ENCODE assay signal across 25 cellular contexts in genomic region chr13:112810608-112811007, GRCh38.
"Had no signal": no experiment of that assay in that cellular context is flagged by ENCODE, and none has a peak within 500 bp of the region (broad histone marks: within the 10 kb centered on the region; RNA-seq: fewer than 3 reads in every experiment).

No MANE protein-coding gene starts in this region.

- H3K27me3 Mint-ChIP-seq: naive thymus-derived CD4-positive, alpha-beta T cell; natural killer cell treated with Interleukin-12 subunit alpha and Interleukin-12 subunit beta and Interleukin-15 and Interleukin-18, amount 100 ng/mL, for 72 hours; progenitor cell of endocrine pancreas; stimulated activated memory B cell treated with anti-CD40 and anti-IgM and Interleukin-4, amounts not matched to agents 10 μg/mL and 1 μg/mL and 100 μg/mL, for 72 hours; stimulated activated naive CD8-positive, alpha-beta T cell treated with anti-CD3 and anti-CD28 coated beads, Interleukin-15, amount 100 ng/mL, for 72 hours; type B pancreatic cell had no signal

- H3K4me3 Mint-ChIP-seq: naive thymus-derived CD4-positive, alpha-beta T cell; natural killer cell treated with Interleukin-12 subunit alpha and Interleukin-12 subunit beta and Interleukin-15 and Interleukin-18, amount 100 ng/mL, for 72 hours; neural progenitor cell; stimulated activated memory B cell treated with anti-CD40 and anti-IgM and Interleukin-4, amounts not matched to agents 10 μg/mL and 1 μg/mL and 100 μg/mL, for 72 hours; stimulated activated naive CD8-positive, alpha-beta T cell treated with anti-CD3 and anti-CD28 coated beads, Interleukin-15, amount 100 ng/mL, for 72 hours; type B pancreatic cell had no signal

- ATAC-seq: naive thymus-derived CD4-positive, alpha-beta T cell; natural killer cell treated with Interleukin-12 subunit alpha and Interleukin-12 subunit beta and Interleukin-15 and Interleukin-18, amount 100 ng/mL, for 72 hours; psoas muscle; right cardiac atrium; right lobe of liver; stimulated activated memory B cell treated with anti-CD40 and anti-IgM and Interleukin-4, amounts not matched to agents 10 μg/mL and 1 μg/mL and 100 μg/mL, for 72 hours; stimulated activated naive CD8-positive, alpha-beta T cell treated with anti-CD3 and anti-CD28 coated beads, Interleukin-15, amount 100 ng/mL, for 72 hours; stimulated activated naive CD8-positive, alpha-beta T cell treated with anti-CD3 and anti-CD28 coated beads, Interleukin-15, Interleukin-2, amounts not matched to agents 100 U/mL and 50 U/mL, for 24 hours; upper lobe of right lung had no signal

- DNase-seq: naive thymus-derived CD4-positive, alpha-beta T cell; occipital lobe; ovary; psoas muscle; right cardiac atrium; right lobe of liver; spleen; stimulated activated CD4-positive, alpha-beta T cell treated with anti-CD3 and anti-CD28 coated beads, Interleukin-12 subunit alpha, Interleukin-12 subunit beta, amount 100 ng/mL, for 4 hours; stimulated activated CD4-positive, alpha-beta T cell treated with anti-CD3 and anti-CD28 coated beads, Interleukin-1b, Interleukin-23, amount 100 ng/mL, for 48 hours; stimulated activated CD4-positive, alpha-beta T cell treated with anti-CD3 and anti-CD28 coated beads, Interleukin-4, amount 100 ng/mL, for 1 hour; stimulated activated CD4-positive, alpha-beta T cell treated with anti-CD3 and anti-CD28 coated beads, Interleukin-4, amount 100 ng/mL, for 4 hours; stimulated activated CD8-positive, alpha-beta memory T cell treated with anti-CD3 and anti-CD28 coated beads, Interleukin-4, amount 100 ng/mL, for 48 hours; stimulated activated naive CD4-positive, alpha-beta T cell; stimulated activated naive CD8-positive, alpha-beta T cell treated with anti-CD3 and anti-CD28 coated beads, Interleukin-15, amount 100 ng/mL, for 72 hours; stimulated activated naive CD8-positive, alpha-beta T cell treated with anti-CD3 and anti-CD28 coated beads, Interleukin-15, Interleukin-2, amounts not matched to agents 100 U/mL and 50 U/mL, for 24 hours; substantia nigra; testis; transverse colon; upper lobe of right lung; uterus had no signal

- H3K9me3 Mint-ChIP-seq: natural killer cell treated with Interleukin-12 subunit alpha and Interleukin-12 subunit beta and Interleukin-15 and Interleukin-18, amount 100 ng/mL, for 72 hours; stimulated activated memory B cell treated with anti-CD40 and anti-IgM and Interleukin-4, amounts not matched to agents 10 μg/mL and 1 μg/mL and 100 μg/mL, for 72 hours; stimulated activated naive CD8-positive, alpha-beta T cell treated with anti-CD3 and anti-CD28 coated beads, Interleukin-15, amount 100 ng/mL, for 72 hours; type B pancreatic cell had no signal

- H3K4me1 Mint-ChIP-seq: neural progenitor cell; stimulated activated naive CD8-positive, alpha-beta T cell treated with anti-CD3 and anti-CD28 coated beads, Interleukin-15, amount 100 ng/mL, for 72 hours had no signal

- H3K36me3 Mint-ChIP-seq: natural killer cell treated with Interleukin-12 subunit alpha and Interleukin-12 subunit beta and Interleukin-15 and Interleukin-18, amount 100 ng/mL, for 72 hours had no signal

- H3K27ac Mint-ChIP-seq: natural killer cell treated with Interleukin-12 subunit alpha and Interleukin-12 subunit beta and Interleukin-15 and Interleukin-18, amount 100 ng/mL, for 72 hours; neural progenitor cell; progenitor cell of endocrine pancreas; stimulated activated memory B cell treated with anti-CD40 and anti-IgM and Interleukin-4, amounts not matched to agents 10 μg/mL and 1 μg/mL and 100 μg/mL, for 72 hours; type B pancreatic cell had no signal
